In genomic region chr17:63995626-63996025, GRCh38 we compare ENCODE assay signal across 1 cellular context.
TF ChIP-seq lines count a peak whose summit lies in the region.

No MANE protein-coding gene starts in this region.

TF ChIP-seq in HepG2, 621 proteins besides CTCF, POLR2A, EP300 and RAD21:
- TF ChIP-seq YEATS4 (CRISPR knock-in tag; IDR thresholded peaks at IDR 0.05; ENCODE audit: borderline replicate concordance) (no peak), THAP11 (CRISPR knock-in tag; IDR thresholded peaks at IDR 0.05) (no peak), CBFB (CRISPR knock-in tag; IDR thresholded peaks at IDR 0.05) (no peak), ELF1 (CRISPR knock-in tag; IDR thresholded peaks at IDR 0.05) (no peak), FOSL1 (CRISPR knock-in tag; IDR thresholded peaks at IDR 0.05; ENCODE audit: borderline replicate concordance) (no peak), ZNF720 (CRISPR knock-in tag; IDR thresholded peaks at IDR 0.05) (no peak), ZNF7 (CRISPR knock-in tag; IDR thresholded peaks at IDR 0.05) (no peak), KDM4B (CRISPR knock-in tag; IDR thresholded peaks at IDR 0.05) (no peak), FOXA3 (CRISPR knock-in tag; IDR thresholded peaks at IDR 0.05) (no peak), MAFF (IDR thresholded peaks at IDR 0.05; ENCODE audit: low read depth, low read length) (no peak), ATF7-NPFF (CRISPR knock-in tag; IDR thresholded peaks at IDR 0.05; ENCODE audit: low read depth) (no peak)
